Comparison of ENCODE assay signal across 31 cellular contexts in the genomic region with DNA sequence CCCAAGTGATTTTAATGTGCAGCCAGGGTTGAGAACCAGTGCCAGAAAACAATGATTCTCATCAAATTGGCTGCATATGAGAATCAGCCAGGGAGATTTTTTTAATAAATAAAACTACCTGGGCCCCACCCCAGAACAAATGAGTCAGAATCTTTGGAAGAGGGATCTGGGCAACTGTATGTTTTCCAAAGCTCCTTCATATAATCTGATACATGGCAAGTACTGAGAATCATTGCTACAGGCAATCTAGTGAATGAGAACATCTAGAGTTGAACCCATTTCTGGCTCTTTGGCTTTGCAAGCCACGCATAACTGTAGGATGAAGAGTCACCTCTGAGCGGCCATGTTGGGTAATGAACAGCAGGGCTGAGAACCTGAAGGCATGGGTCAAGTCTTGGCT. TPM values are rescaled to one million over a fixed set of nuclear protein-coding genes. Genes with fewer than 3 reads are reported as not detected.
"Had no signal": no experiment of that assay in that cellular context is flagged by ENCODE, and none has a peak within 500 bp of the region (broad histone marks: within the 10 kb centered on the region; RNA-seq: fewer than 3 reads in every experiment).

No MANE protein-coding gene starts in this region.

- ATAC-seq: activated CD4-positive, CD25-positive, alpha-beta regulatory T cell treated with anti-CD3 and anti-CD28 coated beads, Interleukin-2, amount 50 U/mL, for 24 hours; activated CD8-positive, alpha-beta memory T cell treated with anti-CD3 and anti-CD28 coated beads, Interleukin-2, amount 10 ng/mL, durations not matched to agents 7 days and 5 days; activated CD8-positive, alpha-beta T cell treated with anti-CD3 and anti-CD28 coated beads, Interleukin-2, amount 10 ng/mL, durations not matched to agents 7 days and 5 days; activated naive CD4-positive, alpha-beta T cell treated with anti-CD3 and anti-CD28 coated beads, Interleukin-2, amount 50 U/mL, for 72 hours; gastrocnemius medialis; heart left ventricle; T-helper 17 cell had no signal

- DNase-seq: activated B cell treated with CpG ODN at 0.5 μM for 24 hours; activated CD4-positive, alpha-beta T cell treated with anti-CD3 and anti-CD28 coated beads for 48 hours; activated CD4-positive, alpha-beta T cell treated with anti-CD3 and anti-CD28 coated beads, Interleukin-2, amount 50 U/mL, for 1 hour; activated CD4-positive, alpha-beta T cell treated with anti-CD3 and anti-CD28 coated beads, Interleukin-2, amount 50 U/mL, for 48 hours; activated CD8-positive, alpha-beta memory T cell treated with anti-CD3 and anti-CD28 coated beads, Interleukin-2, amount 10 ng/mL, durations not matched to agents 7 days and 5 days; activated CD8-positive, alpha-beta memory T cell treated with anti-CD3 and anti-CD28 coated beads, Interleukin-2, amount 50 U/mL, for 4 hours; activated CD8-positive, alpha-beta T cell treated with anti-CD3 and anti-CD28 coated beads, Interleukin-2, amount 10 ng/mL, durations not matched to agents 7 days and 5 days; activated gamma-delta T cell; activated naive CD4-positive, alpha-beta T cell; activated naive CD4-positive, alpha-beta T cell treated with anti-CD3 and anti-CD28 coated beads, Interleukin-2, amount 10 ng/mL, durations not matched to agents 7 days and 5 days; activated naive CD8-positive, alpha-beta T cell treated with anti-CD3 and anti-CD28 coated beads, Interleukin-2, amount 10 ng/mL, durations not matched to agents 7 days and 5 days; activated T-cell treated with anti-CD3 and anti-CD28 coated beads, Interleukin-2, amount 50 U/mL, for 1 hour; activated T-cell treated with anti-CD3 and anti-CD28 coated beads, Interleukin-2, amount 50 U/mL, for 48 hours; central memory CD4-positive, alpha-beta T cell; cerebellar nuclear complex; colonic mucosa; effector CD8-positive, alpha-beta T cell; foreskin fibroblast; gastrocnemius medialis; glutamatergic neuron; heart left ventricle; T-helper 1 cell; T-helper 17 cell; T1000; WERI-Rb-1 had no signal

- H3K27me3 ChIP-seq: ascending aorta, colonic mucosa, gastrocnemius medialis, heart left ventricle had no signal

- H3K9me3 ChIP-seq: ascending aorta, colonic mucosa, gastrocnemius medialis, heart left ventricle had no signal

- H3K4me3 ChIP-seq: ascending aorta, colonic mucosa, gastrocnemius medialis, heart left ventricle had no signal

- H3K27ac ChIP-seq: ascending aorta, colonic mucosa, gastrocnemius medialis, heart left ventricle, WERI-Rb-1 had no signal

- H3K4me1 ChIP-seq: ascending aorta, colonic mucosa, gastrocnemius medialis, heart left ventricle had no signal

- H3K36me3 ChIP-seq: ascending aorta, colonic mucosa, gastrocnemius medialis, heart left ventricle, WERI-Rb-1 had no signal

- FAIRE-seq: endometrium, endothelial cell of umbilical vein had no signal

RNA-seq across cellular contexts. Expression of gene DSP, which starts 26.1 kb away (rescaled TPM):
- total RNA-seq: activated T-helper 1 cell treated with anti-CD3 and anti-CD28 coated beads, Interleukin-12 subunit alpha, Interleukin-12 subunit beta, Interleukin-2, Interleukin-4 antibody, amounts not matched to agents 30 ng/mL and 10 ng/mL and 1 ng/mL, durations not matched to agents 14 hours and 24 hours and 36 hours had no signal
